ENCODE assay signal across 8 cellular contexts in genomic region chr14:49999216-49999761, GRCh38.
DNase-seq lines count a peak whose midpoint lies in the region; ATAC-seq and TF ChIP-seq lines count a peak whose summit lies in the region.

No MANE protein-coding gene starts in this region.

- DNase-seq in NOMO-1 (lab: John Stamatoyannopoulos, UW; ENCODE audit: unreplicated experiment in 2 of 2) (peak; percentile 85 to 89), epithelial cell of esophagus (ENCODE audit: low read depth) (peak; percentile 82), DMS153 (lab: John Stamatoyannopoulos, UW) (no peak)
- DNase-seq in activated CD8-positive, alpha-beta memory T cell treated with anti-CD3 and anti-CD28 coated beads for 4 hours (ENCODE audit: low read depth in 2 of 2), result peak; percentile 47 to 65

- H3K27ac Mint-ChIP-seq in nephron, result peak overlapping the region; percentile 93 to 99 (median 99)

- H3K36me3 ChIP-seq in thymus (ENCODE audit: control insufficient read depth, insufficient read depth), result no peaks in the 10 kb centered on the region

- no peak overlapping the region for H3K4me3 ChIP-seq in epithelial cell of esophagus (ENCODE audit: low read length)
- H3K4me3 ChIP-seq in thymus (ENCODE audit: low read length), result no peak overlapping the region

- WGBS in thymus, result 7% methylated on average over 4 of the region's 4 CpGs

- no peak for TF ChIP-seq CTCF in epithelial cell of esophagus (IDR thresholded peaks at IDR 0.05; ENCODE audit: insufficient read depth, low read depth, low read length, missing control alignments)
- TF ChIP-seq CTCF in nephron (IDR thresholded peaks at IDR 0.05; ENCODE audit: unreplicated experiment in 3 of 3), result no peak

- peak; percentile 49 for ATAC-seq in GM18499 (IDR thresholded peaks at IDR 0.05; ENCODE audit: insufficient read depth, unreplicated experiment)
- peak; percentile 62 for ATAC-seq in HG02610 (IDR thresholded peaks at IDR 0.05; ENCODE audit: unreplicated experiment)

- H3K36me3 Mint-ChIP-seq in nephron (ENCODE audit: low read depth), result no peaks in the 10 kb centered on the region

- no peaks in the 10 kb centered on the region for H3K9me3 Mint-ChIP-seq in nephron

- peaks cover 46% of the 10 kb centered on the region for H3K4me1 Mint-ChIP-seq in nephron

- peak overlapping the region; percentile 66 for H3K27ac ChIP-seq in thymus (ENCODE audit: low read depth)

- no peaks in the 10 kb centered on the region for H3K9me3 ChIP-seq in thymus (ENCODE audit: control insufficient read depth)

- peak overlapping the region in 1 of 3 experiments; percentile 78 for H3K4me3 Mint-ChIP-seq in nephron

- H3K27me3 Mint-ChIP-seq in nephron (ENCODE audit: low read depth), result peaks cover 4% of the 10 kb centered on the region

- peaks cover 41% of the 10 kb centered on the region for H3K4me1 ChIP-seq in thymus (ENCODE audit: control insufficient read depth, insufficient read depth, low read length)

- H3K27me3 ChIP-seq in thymus (ENCODE audit: control insufficient read depth, insufficient read depth), result no peaks in the 10 kb centered on the region
